In genomic region chr11:43197357-43197756, GRCh38 we compare ENCODE assay signal across 19 cellular contexts.
"Had no signal": no experiment of that assay in that cellular context is flagged by ENCODE, and none has a peak within 500 bp of the region (broad histone marks: within the 10 kb centered on the region; RNA-seq: fewer than 3 reads in every experiment).

No MANE protein-coding gene starts in this region.

- H3K27ac Mint-ChIP-seq: activated CD4-positive, alpha-beta T cell treated with anti-CD3 and anti-CD28 coated beads, Interleukin-2, amount 10 ng/mL, durations not matched to agents 7 days and 5 days; activated naive CD8-positive, alpha-beta T cell; activated T-cell treated with anti-CD3 and anti-CD28 coated beads, Interleukin-2, amount 50 U/mL, for 72 hours; endodermal cell; naive thymus-derived CD8-positive, alpha-beta T cell; stimulated activated memory B cell treated with anti-CD40 and anti-IgM and Interleukin-4, amounts not matched to agents 10 μg/mL and 1 μg/mL and 100 μg/mL, for 72 hours had no signal

- H3K27me3 ChIP-seq: dorsolateral prefrontal cortex, neutrophil, tibial artery, vagina had no signal

- H2AFZ ChIP-seq: parathyroid adenoma had no signal

- H3K4me1 ChIP-seq: parathyroid adenoma, tibial artery, vagina had no signal

- H3K4me3 Mint-ChIP-seq: activated CD4-positive, alpha-beta T cell treated with anti-CD3 and anti-CD28 coated beads, Interleukin-2, amount 10 ng/mL, durations not matched to agents 7 days and 5 days; activated naive CD8-positive, alpha-beta T cell; activated T-cell treated with anti-CD3 and anti-CD28 coated beads, Interleukin-2, amount 50 U/mL, for 72 hours; endodermal cell; naive thymus-derived CD8-positive, alpha-beta T cell; stimulated activated memory B cell treated with anti-CD40 and anti-IgM and Interleukin-4, amounts not matched to agents 10 μg/mL and 1 μg/mL and 100 μg/mL, for 72 hours had no signal

- H3K4me1 Mint-ChIP-seq: activated CD4-positive, alpha-beta T cell treated with anti-CD3 and anti-CD28 coated beads, Interleukin-2, amount 10 ng/mL, durations not matched to agents 7 days and 5 days; endodermal cell; naive thymus-derived CD8-positive, alpha-beta T cell; stimulated activated memory B cell treated with anti-CD40 and anti-IgM and Interleukin-4, amounts not matched to agents 10 μg/mL and 1 μg/mL and 100 μg/mL, for 72 hours had no signal

- ATAC-seq: activated T-cell treated with anti-CD3 and anti-CD28 coated beads, Interleukin-2, amount 50 U/mL, for 72 hours; left cardiac atrium; mucosa of descending colon; naive thymus-derived CD8-positive, alpha-beta T cell; stimulated activated memory B cell treated with anti-CD40 and anti-IgM and Interleukin-4, amounts not matched to agents 10 μg/mL and 1 μg/mL and 100 μg/mL, for 72 hours had no signal

- H3K36me3 Mint-ChIP-seq: activated naive CD8-positive, alpha-beta T cell; naive thymus-derived CD8-positive, alpha-beta T cell; stimulated activated memory B cell treated with anti-CD40 and anti-IgM and Interleukin-4, amounts not matched to agents 10 μg/mL and 1 μg/mL and 100 μg/mL, for 72 hours had no signal

- H3K36me3 ChIP-seq: neutrophil, tibial artery, vagina had no signal

- H3K79me2 ChIP-seq: parathyroid adenoma had no signal

- H3K27ac ChIP-seq: dorsolateral prefrontal cortex, neutrophil, parathyroid adenoma, tibial artery, vagina had no signal

- H3K9ac ChIP-seq: parathyroid adenoma had no signal

- H3K4me3 ChIP-seq: dorsolateral prefrontal cortex, mucosa of descending colon, tibial artery, vagina had no signal

- H3K27me3 Mint-ChIP-seq: activated CD4-positive, alpha-beta T cell treated with anti-CD3 and anti-CD28 coated beads, Interleukin-2, amount 10 ng/mL, durations not matched to agents 7 days and 5 days; activated naive CD8-positive, alpha-beta T cell; naive thymus-derived CD8-positive, alpha-beta T cell; stimulated activated memory B cell treated with anti-CD40 and anti-IgM and Interleukin-4, amounts not matched to agents 10 μg/mL and 1 μg/mL and 100 μg/mL, for 72 hours had no signal

- DNase-seq: activated CD4-positive, alpha-beta T cell treated with anti-CD3 and anti-CD28 coated beads, Interleukin-2, amount 10 ng/mL, durations not matched to agents 7 days and 5 days; activated CD8-positive, alpha-beta memory T cell treated with anti-CD3 and anti-CD28 coated beads, Interleukin-2, amount 50 U/mL, for 48 hours; activated gamma-delta T cell treated with Interleukin-2 at 50 U/mL for 16 hours; activated T-cell treated with anti-CD3 and anti-CD28 coated beads, Interleukin-2, amount 50 U/mL, for 72 hours; amniotic stem cell; dorsolateral prefrontal cortex; endodermal cell; head of caudate nucleus; left cardiac atrium; mammary epithelial cell; mucosa of descending colon; naive thymus-derived CD8-positive, alpha-beta T cell; stimulated activated CD4-positive, alpha-beta T cell treated with anti-CD3 and anti-CD28 coated beads, Interleukin-2, amount 100 ng/mL, for 48 hours; tibial artery had no signal

- H3K9me3 ChIP-seq: mucosa of descending colon, neutrophil, tibial artery, vagina had no signal

- H3K9me3 Mint-ChIP-seq: activated CD4-positive, alpha-beta T cell treated with anti-CD3 and anti-CD28 coated beads, Interleukin-2, amount 10 ng/mL, durations not matched to agents 7 days and 5 days had no signal
